1 cellular context compared by ENCODE assay signal in the genomic region with DNA sequence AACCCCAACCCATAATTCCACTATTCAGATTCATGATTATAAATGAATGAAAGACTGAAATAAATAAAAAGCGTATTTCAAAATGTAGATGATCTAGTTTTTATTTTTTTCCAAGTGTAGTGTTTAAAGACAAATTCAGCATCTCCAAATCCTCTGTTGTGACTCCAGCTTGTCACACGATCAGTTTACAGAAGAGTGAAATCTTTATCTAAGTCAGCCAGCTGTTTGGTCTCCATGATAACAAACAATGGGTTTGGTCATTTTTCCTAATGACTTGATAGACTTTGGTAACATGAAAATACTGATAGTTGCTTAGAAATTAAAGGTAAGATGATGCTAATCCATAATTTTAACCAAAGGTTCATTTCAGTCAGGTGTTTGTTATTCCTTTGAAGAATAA.
TF ChIP-seq lines count a peak whose summit lies in the region.

No MANE protein-coding gene starts in this region.

TF ChIP-seq in K562, 482 proteins besides CTCF, POLR2A, EP300 and RAD21 (continued from another document):
- TF ChIP-seq MGA (IDR thresholded peaks at IDR 0.05) (no peak), ZNF217 (CRISPR knock-in tag; IDR thresholded peaks at IDR 0.05) (no peak), MIER1 (IDR thresholded peaks at IDR 0.05; ENCODE audit: low read depth) (no peak), ZNF644 (tag; IDR thresholded peaks at IDR 0.05; ENCODE audit: low read depth) (no peak), RAD51 (IDR thresholded peaks at IDR 0.05; ENCODE audit: borderline replicate concordance, low read depth) (no peak), NFE2L1 (tag; IDR thresholded peaks at IDR 0.05; ENCODE audit: borderline replicate concordance, low read depth) (no peak), POLR3G (IDR thresholded peaks at IDR 0.05; ENCODE audit: extremely low read depth, insufficient read length, insufficient replicate concordance) (no peak), XRCC3 (IDR thresholded peaks at IDR 0.05) (no peak), ZNF146 (CRISPR knock-in tag; IDR thresholded peaks at IDR 0.05; ENCODE audit: unreplicated experiment) (no peak), STAT5A (IDR thresholded peaks at IDR 0.05; ENCODE audit: borderline replicate concordance, low read length) (no peak), ARID1B (IDR thresholded peaks at IDR 0.05) (peak; percentile 42; the same call in 1 of the 2 replicates), ZC3H8 (IDR thresholded peaks at IDR 0.05) (no peak), HMGN3 (IDR thresholded peaks at IDR 0.05; ENCODE audit: borderline replicate concordance, extremely low read depth, insufficient read length, low read depth, low read length) (no peak), SOX6 (IDR thresholded peaks at IDR 0.05) (peak; percentile 39; the same call in 1 of the 2 replicates), TEAD4 (IDR thresholded peaks at IDR 0.05; ENCODE audit: low read length) (no peak; the same call in 1 of the 2 replicates), TEAD4 (CRISPR knock-in tag; IDR thresholded peaks at IDR 0.05; ENCODE audit: borderline replicate concordance) (no peak), ZNF224 (CRISPR knock-in tag; IDR thresholded peaks at IDR 0.05) (no peak), XRCC5 (IDR thresholded peaks at IDR 0.05; ENCODE audit: low read depth, low read length) (no peak), ZNF507 (tag; conservative IDR thresholded peaks at IDR 0.05) (no peak), THAP7 (CRISPR knock-in tag; IDR thresholded peaks at IDR 0.05) (no peak), ZNF717 (CRISPR knock-in tag; IDR thresholded peaks at IDR 0.05) (no peak), FOXA3 (CRISPR knock-in tag; conservative IDR thresholded peaks at IDR 0.05 in 1 of 2, IDR thresholded peaks at IDR 0.05 in 1 of 2) (0 out of 4 replicates have a peak, but pooled peaks of 1 of the 2 experiments have one; percentile 14), TAF15 (IDR thresholded peaks at IDR 0.05; ENCODE audit: low read depth, low read length) (no peak), FOS (IDR thresholded peaks at IDR 0.05; ENCODE audit: extremely low read depth, insufficient read length) (no peak), TCF15 (CRISPR knock-in tag; IDR thresholded peaks at IDR 0.05) (no peak), ELF2 (CRISPR knock-in tag; IDR thresholded peaks at IDR 0.05) (no peak), TAL1 (IDR thresholded peaks at IDR 0.05) (peak; percentile 37; the same call in 1 of the 2 replicates)
- TF ChIP-seq, protein P1, sequence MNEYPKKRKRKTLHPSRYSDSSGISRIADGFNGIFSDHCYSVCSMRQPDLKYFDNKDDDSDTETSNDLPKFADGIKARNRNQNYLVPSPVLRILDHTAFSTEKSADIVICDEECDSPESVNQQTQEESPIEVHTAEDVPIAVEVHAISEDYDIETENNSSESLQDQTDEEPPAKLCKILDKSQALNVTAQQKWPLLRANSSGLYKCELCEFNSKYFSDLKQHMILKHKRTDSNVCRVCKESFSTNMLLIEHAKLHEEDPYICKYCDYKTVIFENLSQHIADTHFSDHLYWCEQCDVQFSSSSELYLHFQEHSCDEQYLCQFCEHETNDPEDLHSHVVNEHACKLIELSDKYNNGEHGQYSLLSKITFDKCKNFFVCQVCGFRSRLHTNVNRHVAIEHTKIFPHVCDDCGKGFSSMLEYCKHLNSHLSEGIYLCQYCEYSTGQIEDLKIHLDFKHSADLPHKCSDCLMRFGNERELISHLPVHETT (CRISPR knock-in tag; conservative IDR thresholded peaks at IDR 0.05 in 1 of 2, IDR thresholded peaks at IDR 0.05 in 1 of 2): peak in 1 of 2 experiments; percentile 55; a peak in 1 of 4 replicates
- TF ChIP-seq, protein P2, sequence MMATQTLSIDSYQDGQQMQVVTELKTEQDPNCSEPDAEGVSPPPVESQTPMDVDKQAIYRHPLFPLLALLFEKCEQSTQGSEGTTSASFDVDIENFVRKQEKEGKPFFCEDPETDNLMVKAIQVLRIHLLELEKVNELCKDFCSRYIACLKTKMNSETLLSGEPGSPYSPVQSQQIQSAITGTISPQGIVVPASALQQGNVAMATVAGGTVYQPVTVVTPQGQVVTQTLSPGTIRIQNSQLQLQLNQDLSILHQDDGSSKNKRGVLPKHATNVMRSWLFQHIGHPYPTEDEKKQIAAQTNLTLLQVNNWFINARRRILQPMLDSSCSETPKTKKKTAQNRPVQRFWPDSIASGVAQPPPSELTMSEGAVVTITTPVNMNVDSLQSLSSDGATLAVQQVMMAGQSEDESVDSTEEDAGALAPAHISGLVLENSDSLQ (IDR thresholded peaks at IDR 0.05): no peak
- TF ChIP-seq, protein P3, sequence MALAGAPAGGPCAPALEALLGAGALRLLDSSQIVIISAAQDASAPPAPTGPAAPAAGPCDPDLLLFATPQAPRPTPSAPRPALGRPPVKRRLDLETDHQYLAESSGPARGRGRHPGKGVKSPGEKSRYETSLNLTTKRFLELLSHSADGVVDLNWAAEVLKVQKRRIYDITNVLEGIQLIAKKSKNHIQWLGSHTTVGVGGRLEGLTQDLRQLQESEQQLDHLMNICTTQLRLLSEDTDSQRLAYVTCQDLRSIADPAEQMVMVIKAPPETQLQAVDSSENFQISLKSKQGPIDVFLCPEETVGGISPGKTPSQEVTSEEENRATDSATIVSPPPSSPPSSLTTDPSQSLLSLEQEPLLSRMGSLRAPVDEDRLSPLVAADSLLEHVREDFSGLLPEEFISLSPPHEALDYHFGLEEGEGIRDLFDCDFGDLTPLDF (CRISPR knock-in tag; IDR thresholded peaks at IDR 0.05): no peak
- TF ChIP-seq, protein P4, sequence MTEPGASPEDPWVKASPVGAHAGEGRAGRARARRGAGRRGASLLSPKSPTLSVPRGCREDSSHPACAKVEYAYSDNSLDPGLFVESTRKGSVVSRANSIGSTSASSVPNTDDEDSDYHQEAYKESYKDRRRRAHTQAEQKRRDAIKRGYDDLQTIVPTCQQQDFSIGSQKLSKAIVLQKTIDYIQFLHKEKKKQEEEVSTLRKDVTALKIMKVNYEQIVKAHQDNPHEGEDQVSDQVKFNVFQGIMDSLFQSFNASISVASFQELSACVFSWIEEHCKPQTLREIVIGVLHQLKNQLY (CRISPR knock-in tag; conservative IDR thresholded peaks at IDR 0.05): no peak
- TF ChIP-seq, protein P5, sequence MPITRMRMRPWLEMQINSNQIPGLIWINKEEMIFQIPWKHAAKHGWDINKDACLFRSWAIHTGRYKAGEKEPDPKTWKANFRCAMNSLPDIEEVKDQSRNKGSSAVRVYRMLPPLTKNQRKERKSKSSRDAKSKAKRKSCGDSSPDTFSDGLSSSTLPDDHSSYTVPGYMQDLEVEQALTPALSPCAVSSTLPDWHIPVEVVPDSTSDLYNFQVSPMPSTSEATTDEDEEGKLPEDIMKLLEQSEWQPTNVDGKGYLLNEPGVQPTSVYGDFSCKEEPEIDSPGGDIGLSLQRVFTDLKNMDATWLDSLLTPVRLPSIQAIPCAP (CRISPR knock-in tag; IDR thresholded peaks at IDR 0.05; ENCODE audit: borderline replicate concordance): no peak
